20 cellular contexts compared by ENCODE assay signal in genomic region chr16:67885976-67886375, GRCh38. TPM values are rescaled to one million over a fixed set of nuclear protein-coding genes. Genes with fewer than 3 reads are reported as not detected.
A peak's percentile ranks its signal among the peaks of the same experiment; 100 is the strongest.
DNase-seq lines count a peak whose midpoint lies in the region; ATAC-seq, FAIRE-seq and TF ChIP-seq lines count a peak whose summit lies in the region.
"Had no signal": no experiment of that assay in that cellular context is flagged by ENCODE, and none has a peak within 500 bp of the region (broad histone marks: within the 10 kb centered on the region; RNA-seq: fewer than 3 reads in every experiment).

No MANE protein-coding gene starts in this region.

- H3K27me3 ChIP-seq in Caco-2 (replicated peaks; ENCODE audit: control insufficient read depth, insufficient read depth, low read length) (no peaks in the 10 kb centered on the region), H7 (ENCODE audit: control insufficient read depth, insufficient read depth, low read length) (no peaks in the 10 kb centered on the region), K562 (ENCODE audit: control insufficient read depth in 2 of 2, insufficient read depth in 2 of 2, low read length in 2 of 2) (no peaks in the 10 kb centered on the region), neuronal stem cell (ENCODE audit: control insufficient read depth in 3 of 3, insufficient read depth in 3 of 3, low read depth in 1 of 3, low read length in 3 of 3) (no peaks in the 10 kb centered on the region), testis (no peaks in the 10 kb centered on the region)

- H3K9me1 ChIP-seq in K562 (ENCODE audit: control insufficient read depth, insufficient read depth, low read length): no peaks in the 10 kb centered on the region

- TF ChIP-seq POLR2A in K562 (conservative IDR thresholded peaks at IDR 0.05): no peak
- no peak for TF ChIP-seq POLR2A in testis (IDR thresholded peaks at IDR 0.05)

- no peaks in the 10 kb centered on the region for H3K27me3 Mint-ChIP-seq in Caco-2 (ENCODE audit: insufficient read depth, unreplicated experiment)
- H3K27me3 Mint-ChIP-seq: B cell; CD4-positive, alpha-beta memory T cell had no signal

- no peaks in the 10 kb centered on the region for H3K9me3 ChIP-seq in Caco-2
- no peaks in the 10 kb centered on the region for H3K9me3 ChIP-seq in K562 (replicated peaks; ENCODE audit: control insufficient read depth, insufficient read depth, low read depth, low read length)
- H3K9me3 ChIP-seq in neuronal stem cell (replicated peaks in 1 of 2; ENCODE audit: control insufficient read depth in 2 of 2, insufficient read depth in 1 of 2, low read depth in 1 of 2, low read length in 2 of 2): peaks cover 0 to 1% of the 10 kb centered on the region in 2 donors
- H3K9me3 ChIP-seq in testis: no peaks in the 10 kb centered on the region

- no peak for FAIRE-seq in K562 (lab: Jason Lieb, UNC)
- FAIRE-seq: A204.1, D721Med, G401.6, GM12892, GM19239, H54 had no signal

- H2BK15ac ChIP-seq in neuronal stem cell (ENCODE audit: low read length): no peak overlapping the region

- H3K4me3 Mint-ChIP-seq in Caco-2 (ENCODE audit: unreplicated experiment): no peak overlapping the region
- H3K4me3 Mint-ChIP-seq: B cell; CD4-positive, alpha-beta memory T cell had no signal

- TF ChIP-seq EP300 in K562 (IDR thresholded peaks at IDR 0.05; ENCODE audit: low read length): no peak

- H2BK12ac ChIP-seq in neuronal stem cell (ENCODE audit: low read length): no peak overlapping the region

- H3K36me3 Mint-ChIP-seq in Caco-2 (ENCODE audit: insufficient read depth, unreplicated experiment): peaks cover 56% of the 10 kb centered on the region

- CTCF ChIA-PET in Caco-2 (lab: Charles Lee): interaction anchor here (0.6 to 5.0 kb wide), 5 partner anchors 13 to 213 kb away, joined by 3 to 47 read pairs (median 4); partner anchors contain the start of genes EDC4 and PSMB10
- CTCF ChIA-PET in K562 (lab: Yijun Ruan, JAX; ENCODE audit: low intra/inter-chr PET ratio): no interaction called here

- H4K20me1 ChIP-seq in K562 (replicated peaks; ENCODE audit: control insufficient read depth, insufficient read depth, low read length): peaks cover 19% of the 10 kb centered on the region

- BruUV-seq in Caco-2 (replicated peaks; lab: Mats Ljungman, UMichigan) (no TSS peak), K562 (replicated peaks; lab: Mats Ljungman, UMichigan) (no TSS peak)

- H2AFZ ChIP-seq in K562 (ENCODE audit: low read depth, low read length) (no peak overlapping the region), neuronal stem cell (ENCODE audit: low read length) (no peak overlapping the region)

- intact Hi-C loops in Caco-2 (cut with micrococcal nuclease; ENCODE audit: unreplicated experiment): no loop called here
- intact Hi-C loops in K562 (cut with micrococcal nuclease): loop anchor here (10.0 kb wide), 1 partner anchor 159 kb away; no protein-coding TSS in a partner anchor
- intact Hi-C loops in testis (cut with DNase I; ENCODE audit: low total_unique reads): no loop called here

- no peak for TF ChIP-seq CTCF in Caco-2 (IDR thresholded peaks at IDR 0.05; ENCODE audit: insufficient read depth in 1 of 2, low read depth in 1 of 2, low read length in 1 of 2, severe bottlenecking in 1 of 2, unreplicated experiment in 1 of 2)
- no peak for TF ChIP-seq CTCF in K562 (IDR thresholded peaks at IDR 0.05 in 2 of 3, conservative IDR thresholded peaks at IDR 0.05 in 1 of 3; ENCODE audit: insufficient read depth in 2 of 3, low read depth in 1 of 3, low read length in 3 of 3)
- TF ChIP-seq CTCF in testis (IDR thresholded peaks at IDR 0.05): no peak

- in situ Hi-C loops in K562 (cut with MboI): no loop called here

- no peak for DNase-seq in Caco-2
- peak; percentile 53 for DNase-seq in H7
- no peak for DNase-seq in K562 (ENCODE audit: extremely low read depth in 1 of 4, low spot score in 3 of 4)
- no peak for DNase-seq in neuronal stem cell (ENCODE audit: low spot score)
- DNase-seq in testis: no peak
- no peak for DNase-seq in activated CD8-positive, alpha-beta memory T cell treated with anti-CD3 and anti-CD28 coated beads, Interleukin-2, amount 50 U/mL, for 48 hours
- no peak for DNase-seq in NCI-H1694 (lab: John Stamatoyannopoulos, UW)
- DNase-seq: C1 segment of cervical spinal cord; CD4-positive, alpha-beta memory T cell; DMS153; EL had no signal

- no peak for TF ChIP-seq RAD21 in K562 (CRISPR knock-in tag; conservative IDR thresholded peaks at IDR 0.05 in 1 of 2, IDR thresholded peaks at IDR 0.05 in 1 of 2)

- H3K23ac ChIP-seq in neuronal stem cell (ENCODE audit: low read depth, low read length, poor library complexity): no peak overlapping the region

- H3K79me2 ChIP-seq in K562 (ENCODE audit: control insufficient read depth, insufficient read depth, low read length): no peaks in the 10 kb centered on the region

- H3K4me2 ChIP-seq in K562 (ENCODE audit: insufficient read depth, low read length) (no peak overlapping the region), neuronal stem cell (ENCODE audit: insufficient read depth, low read length, poor library complexity, severe bottlenecking) (no peak overlapping the region)

- no peak overlapping the region for H2BK120ac ChIP-seq in neuronal stem cell (ENCODE audit: low read depth, low read length)

- H2AK5ac ChIP-seq in neuronal stem cell (ENCODE audit: low read depth, low read length): peak overlapping the region; percentile 14

- H3K27ac ChIP-seq in K562 (ENCODE audit: extremely low read depth, low read depth, low read length) (no peak overlapping the region), neuronal stem cell (replicated peaks; ENCODE audit: low read length) (no peak overlapping the region), testis (no peak overlapping the region)

- WGBS in K562 (ENCODE audit: insufficient coverage, low coverage, missing lambda C conversion rate): 93% methylated on average over 18 of the region's 19 CpGs
- WGBS in neuronal stem cell (ENCODE audit: extremely low coverage in 2 of 2, insufficient read length in 2 of 2, insufficient replicate concordance in 1 of 2), 2 donors: no CpG with 5 or more reads among the region's 19 CpGs
- WGBS in testis, 2 donors: 96 to 97% methylated on average over 18 to 19 of the region's 19 CpGs

- peak overlapping the region; percentile 29 for H2BK5ac ChIP-seq in neuronal stem cell (ENCODE audit: low read length)

- peak overlapping the region; percentile 7 for H3K27ac Mint-ChIP-seq in Caco-2 (ENCODE audit: unreplicated experiment)
- H3K27ac Mint-ChIP-seq: B cell had no signal

- H3K79me1 ChIP-seq in neuronal stem cell (ENCODE audit: low read depth, low read length): peaks cover 2% of the 10 kb centered on the region

- no peak overlapping the region for H3K4ac ChIP-seq in neuronal stem cell (ENCODE audit: low read length)

- H3K18ac ChIP-seq in neuronal stem cell (ENCODE audit: low read length): no peak overlapping the region

- H4K8ac ChIP-seq in neuronal stem cell (ENCODE audit: low read depth, low read length): no peak overlapping the region

- H3K9me3 Mint-ChIP-seq in Caco-2 (ENCODE audit: unreplicated experiment): no peaks in the 10 kb centered on the region

- H3K4me1 Mint-ChIP-seq in Caco-2 (ENCODE audit: low read depth, unreplicated experiment): peaks cover 31% of the 10 kb centered on the region
- H3K4me1 Mint-ChIP-seq: B cell had no signal

- POLR2A ChIA-PET in Caco-2 (lab: Charles Lee): no interaction called here
- POLR2A ChIA-PET in K562 (lab: Yijun Ruan, JAX): interaction anchor here (0.6 to 4.1 kb wide), 4 partner anchors 10 to 51 kb away, joined by 3 to 15 read pairs (median 6); partner anchors contain the start of genes EDC4 and PSMB10

- H3K4me1 ChIP-seq in Caco-2 (peaks cover 49% of the 10 kb centered on the region), K562 (replicated peaks in 1 of 2; ENCODE audit: control insufficient read depth in 2 of 2, insufficient read depth in 2 of 2, low read length in 2 of 2) (peaks cover 9 to 43% of the 10 kb centered on the region in 2 experiments; a peak in 4 of 5 replicates), neuronal stem cell (ENCODE audit: control insufficient read depth in 2 of 2, insufficient read depth in 1 of 2, low read depth in 1 of 2, low read length in 2 of 2) (peaks cover 0 to 3% of the 10 kb centered on the region in 2 donors), testis (peaks cover 13% of the 10 kb centered on the region)

- H3K36me3 ChIP-seq in Caco-2 (ENCODE audit: control insufficient read depth, insufficient read depth, low read length): peaks cover 6% of the 10 kb centered on the region
- peaks cover 23% of the 10 kb centered on the region for H3K36me3 ChIP-seq in H7 (replicated peaks; ENCODE audit: control insufficient read depth, insufficient read depth, low read length)
- H3K36me3 ChIP-seq in K562 (ENCODE audit: control insufficient read depth, insufficient read depth, low read length): peaks cover 42% of the 10 kb centered on the region; the same call in 2 of the 3 replicates
- peaks cover 28 to 41% of the 10 kb centered on the region in 2 donors for H3K36me3 ChIP-seq in neuronal stem cell (replicated peaks in 1 of 2; ENCODE audit: control insufficient read depth in 2 of 2, insufficient read depth in 2 of 2, low read length in 2 of 2)
- H3K36me3 ChIP-seq in testis (ENCODE audit: low read depth, missing control alignments): no peaks in the 10 kb centered on the region

- no peak overlapping the region for H3K4me3 ChIP-seq in Caco-2 (ENCODE audit: low read depth, low read length)
- no peak overlapping the region for H3K4me3 ChIP-seq in H7 (ENCODE audit: insufficient read depth, low read depth, low read length)
- H3K4me3 ChIP-seq in K562: no peak overlapping the region
- no peak overlapping the region for H3K4me3 ChIP-seq in neuronal stem cell (ENCODE audit: low read length in 2 of 2)
- no peak overlapping the region for H3K4me3 ChIP-seq in testis

- no peak overlapping the region for H3K14ac ChIP-seq in neuronal stem cell (ENCODE audit: low read length)

- ATAC-seq in K562 (no peak), HG03159 (IDR thresholded peaks at IDR 0.05; ENCODE audit: unreplicated experiment) (no peak)

- H3K9ac ChIP-seq in K562 (ENCODE audit: insufficient read depth in 1 of 2, low read depth in 2 of 2, low read length in 2 of 2) (peak overlapping the region in 1 of 2 experiments; percentile 50; a peak in 2 of 4 replicates), neuronal stem cell (ENCODE audit: low read depth, low read length, poor library complexity) (peak overlapping the region; percentile 4)

- no peak overlapping the region for H4K91ac ChIP-seq in neuronal stem cell (ENCODE audit: low read depth, low read length, poor library complexity)

RNA-seq across cellular contexts. Expression of gene NRN1L, which starts 1.3 kb away (rescaled TPM):
- total RNA-seq in Caco-2 (2022): 0.93 TPM in 1 of 2 replicates, not detected in the other
- total RNA-seq in H7 (2014; rRNA removed; shearing (Covaris generic)): 5.3 and 7.6 TPM in 2 replicates
- 0.60 TPM in 1 of 2 replicates, not detected in the other for total RNA-seq in K562 (2011; cell fraction: chromatin; rRNA removed; ENCODE audit: low replicate concordance)
- total RNA-seq in K562 (2011; cell fraction: nucleolus; rRNA removed): 0.83 and 1.6 TPM in 2 replicates
- 1.3 and 1.8 TPM in 2 replicates for total RNA-seq in K562 (2011; cell fraction: nucleoplasm; rRNA removed)
- total RNA-seq in K562 (2014; rRNA removed): 0.45 and 0.59 TPM in 2 replicates
- not detected in 2 replicates for total RNA-seq in K562 (2014; rRNA removed; fragmentation: Illumina TruSeq; extraction: Trizol)
- total RNA-seq in K562 (2015; rRNA removed; fragmentation: Illumina TruSeq; extraction: Trizol): not detected in 2 replicates
- total RNA-seq in K562 (2021): 0.47 and 0.86 TPM in 2 replicates
- polyA plus RNA-seq in K562 (2011; rRNA removed): 0.22 TPM in 1 of 2 replicates, not detected in the other
- 0.75 and 1.9 TPM in 2 replicates for polyA plus RNA-seq in K562 (2011; cell fraction: cytosol; rRNA removed)
- polyA plus RNA-seq in K562 (2011; cell fraction: nucleus; rRNA removed): 3.1 and 4.8 TPM in 2 replicates
- 0.20 and 2.4 TPM in 2 replicates for polyA plus RNA-seq in K562 (2012)
- 0.47 TPM in 1 of 2 replicates, not detected in the other for polyA plus RNA-seq in K562 (2014; fragmentation: Illumina TruSeq; extraction: Trizol)
- polyA plus RNA-seq in K562 (2014; fragmentation: Nextera tagmentation; extraction: Ambion mirVana): not detected
- 0.43 and 0.64 TPM in 2 replicates for polyA plus RNA-seq in K562 (2014; rRNA removed)
- not detected in 2 replicates for polyA minus RNA-seq in K562 (2011; rRNA and poly(A)+ RNA removed)
- not detected in 2 replicates for polyA minus RNA-seq in K562 (2011; cell fraction: cytosol; rRNA and poly(A)+ RNA removed)
- polyA minus RNA-seq in K562 (2011; cell fraction: nucleus; rRNA and poly(A)+ RNA removed): not detected in 2 replicates
- polyA plus RNA-seq in neuronal stem cell (2013, experiment 1 of 2): 0.70 TPM
- polyA plus RNA-seq in neuronal stem cell (2013, experiment 2 of 2): 0.42 TPM
- 1 to 10 TPM; 4.2 to 8.1 TPM for total RNA-seq in testis
- 2.9 TPM for polyA plus RNA-seq in testis (ENCODE audit: insufficient read depth, low read depth, low replicate concordance)
- total RNA-seq: HT1080 had no signal

RNA-seq across cellular contexts. Expression of gene PSKH1, which starts 7.1 kb away (rescaled TPM):
- total RNA-seq in Caco-2 (2022) (35.1 and 41.3 TPM in 2 replicates), K562 (2014; rRNA removed) (6.7 and 6.9 TPM in 2 replicates), K562 (2014; rRNA removed; fragmentation: Illumina TruSeq; extraction: Trizol) (3.7 and 4.6 TPM in 2 replicates), K562 (2015; rRNA removed; fragmentation: Illumina TruSeq; extraction: Trizol) (7.7 and 9.4 TPM in 2 replicates), K562 (2021) (17.1 and 20.9 TPM in 2 replicates), testis (10 to 100 TPM; 47.7 to 50.5 TPM)
- total RNA-seq in H7 (2014; rRNA removed; shearing (Covaris generic)): 18.8 and 20.1 TPM in 2 replicates
- total RNA-seq in K562 (2011; cell fraction: chromatin; rRNA removed; ENCODE audit: low replicate concordance): 20.7 and 55.9 TPM in 2 replicates
- total RNA-seq in K562 (2011; cell fraction: nucleolus; rRNA removed): 27.2 and 30.7 TPM in 2 replicates
- total RNA-seq in K562 (2011; cell fraction: nucleoplasm; rRNA removed): 23.5 and 24.8 TPM in 2 replicates
- polyA plus RNA-seq in K562 (2011; rRNA removed) (15.7 and 18.9 TPM in 2 replicates), K562 (2014; fragmentation: Illumina TruSeq; extraction: Trizol) (11.8 and 15.4 TPM in 2 replicates), K562 (2014; fragmentation: Nextera tagmentation; extraction: Ambion mirVana) (1 to 10 TPM in 1 of 2 experiments, under 1 TPM in 1; 0.96 to 1.0 TPM), K562 (2014; rRNA removed) (10.7 and 12.1 TPM in 2 replicates), testis (ENCODE audit: insufficient read depth, low read depth, low replicate concordance) (66.8 TPM)
- 24.6 and 37.2 TPM in 2 replicates for polyA plus RNA-seq in K562 (2011; cell fraction: cytosol; rRNA removed)
- polyA plus RNA-seq in K562 (2011; cell fraction: nucleus; rRNA removed): 21.2 and 32.6 TPM in 2 replicates
- polyA plus RNA-seq in K562 (2012): 15.2 and 29.4 TPM in 2 replicates
- polyA minus RNA-seq in K562 (2011; rRNA and poly(A)+ RNA removed): 13.8 and 19.3 TPM in 2 replicates
- 15.1 and 16.6 TPM in 2 replicates for polyA minus RNA-seq in K562 (2011; cell fraction: cytosol; rRNA and poly(A)+ RNA removed)
- 11.6 and 11.7 TPM in 2 replicates for polyA minus RNA-seq in K562 (2011; cell fraction: nucleus; rRNA and poly(A)+ RNA removed)
- 34.6 TPM for polyA plus RNA-seq in neuronal stem cell (2013, experiment 1 of 2)
- 30.4 TPM for polyA plus RNA-seq in neuronal stem cell (2013, experiment 2 of 2)

RNA-seq across cellular contexts. Expression of gene EDC4, which starts 13.1 kb away (rescaled TPM):
- total RNA-seq in Caco-2 (2022) (124 and 139 TPM in 2 replicates), K562 (2014; rRNA removed) (84.6 and 102 TPM in 2 replicates), K562 (2014; rRNA removed; fragmentation: Illumina TruSeq; extraction: Trizol) (59.5 and 74.0 TPM in 2 replicates), K562 (2015; rRNA removed; fragmentation: Illumina TruSeq; extraction: Trizol) (68.9 and 71.2 TPM in 2 replicates), K562 (2021) (111 and 131 TPM in 2 replicates), testis (100 to 1,000 TPM; 106 to 107 TPM)
- total RNA-seq in H7 (2014; rRNA removed; shearing (Covaris generic)): 88.0 and 96.6 TPM in 2 replicates
- 174 and 524 TPM in 2 replicates for total RNA-seq in K562 (2011; cell fraction: chromatin; rRNA removed; ENCODE audit: low replicate concordance)
- 286 and 293 TPM in 2 replicates for total RNA-seq in K562 (2011; cell fraction: nucleolus; rRNA removed)
- total RNA-seq in K562 (2011; cell fraction: nucleoplasm; rRNA removed): 178 and 194 TPM in 2 replicates
- polyA plus RNA-seq in K562 (2011; rRNA removed) (63.0 and 84.1 TPM in 2 replicates), K562 (2014; fragmentation: Illumina TruSeq; extraction: Trizol) (106 and 113 TPM in 2 replicates), K562 (2014; fragmentation: Nextera tagmentation; extraction: Ambion mirVana) (1 to 10 TPM; 1.1 to 2.7 TPM), K562 (2014; rRNA removed) (72.2 and 91.1 TPM in 2 replicates), testis (ENCODE audit: insufficient read depth, low read depth, low replicate concordance) (96.7 TPM)
- 87.9 and 129 TPM in 2 replicates for polyA plus RNA-seq in K562 (2011; cell fraction: cytosol; rRNA removed)
- 408 and 453 TPM in 2 replicates for polyA plus RNA-seq in K562 (2011; cell fraction: nucleus; rRNA removed)
- polyA plus RNA-seq in K562 (2012): 75.2 and 111 TPM in 2 replicates
- 56.9 and 154 TPM in 2 replicates for polyA minus RNA-seq in K562 (2011; rRNA and poly(A)+ RNA removed)
- 115 and 124 TPM in 2 replicates for polyA minus RNA-seq in K562 (2011; cell fraction: cytosol; rRNA and poly(A)+ RNA removed)
- polyA minus RNA-seq in K562 (2011; cell fraction: nucleus; rRNA and poly(A)+ RNA removed): 72.2 and 91.3 TPM in 2 replicates
- polyA plus RNA-seq in neuronal stem cell (2013, experiment 1 of 2): 30.9 TPM
- 27.6 TPM for polyA plus RNA-seq in neuronal stem cell (2013, experiment 2 of 2)

RNA-seq across cellular contexts. Expression of gene CENPT, which starts 38.5 kb away (rescaled TPM):
- 70.9 and 80.1 TPM in 2 replicates for total RNA-seq in Caco-2 (2022)
- 34.9 and 43.7 TPM in 2 replicates for total RNA-seq in H7 (2014; rRNA removed; shearing (Covaris generic))
- 148 and 303 TPM in 2 replicates for total RNA-seq in K562 (2011; cell fraction: chromatin; rRNA removed; ENCODE audit: low replicate concordance)
- 234 and 236 TPM in 2 replicates for total RNA-seq in K562 (2011; cell fraction: nucleolus; rRNA removed)
- 115 and 154 TPM in 2 replicates for total RNA-seq in K562 (2011; cell fraction: nucleoplasm; rRNA removed)
- total RNA-seq in K562 (2014; rRNA removed): 67.1 and 73.7 TPM in 2 replicates
- total RNA-seq in K562 (2014; rRNA removed; fragmentation: Illumina TruSeq; extraction: Trizol): 15.1 and 20.1 TPM in 2 replicates
- 37.7 and 39.7 TPM in 2 replicates for total RNA-seq in K562 (2015; rRNA removed; fragmentation: Illumina TruSeq; extraction: Trizol)
- 62.9 and 65.7 TPM in 2 replicates for total RNA-seq in K562 (2021)
- 44.1 and 57.0 TPM in 2 replicates for polyA plus RNA-seq in K562 (2011; rRNA removed)
- polyA plus RNA-seq in K562 (2011; cell fraction: cytosol; rRNA removed): 50.3 and 77.4 TPM in 2 replicates
- polyA plus RNA-seq in K562 (2011; cell fraction: nucleus; rRNA removed): 431 and 574 TPM in 2 replicates
- 56.5 and 66.4 TPM in 2 replicates for polyA plus RNA-seq in K562 (2012)
- polyA plus RNA-seq in K562 (2014; fragmentation: Illumina TruSeq; extraction: Trizol): 55.2 and 57.7 TPM in 2 replicates
- 1 to 10 TPM; 3.6 to 8.3 TPM for polyA plus RNA-seq in K562 (2014; fragmentation: Nextera tagmentation; extraction: Ambion mirVana)
- polyA plus RNA-seq in K562 (2014; rRNA removed): 89.1 and 94.2 TPM in 2 replicates
- 22.1 and 23.9 TPM in 2 replicates for polyA minus RNA-seq in K562 (2011; rRNA and poly(A)+ RNA removed)
- polyA minus RNA-seq in K562 (2011; cell fraction: cytosol; rRNA and poly(A)+ RNA removed): 24.4 and 24.6 TPM in 2 replicates
- polyA minus RNA-seq in K562 (2011; cell fraction: nucleus; rRNA and poly(A)+ RNA removed): 66.0 and 75.9 TPM in 2 replicates
- 34.0 TPM for polyA plus RNA-seq in neuronal stem cell (2013, experiment 1 of 2)
- 31.3 TPM for polyA plus RNA-seq in neuronal stem cell (2013, experiment 2 of 2)
- total RNA-seq in testis: 100 to 1,000 TPM; 115 to 154 TPM
- polyA plus RNA-seq in testis (ENCODE audit: insufficient read depth, low read depth, low replicate concordance): 108 TPM

RNA-seq across cellular contexts. Expression of gene NUTF2, which starts 39.2 kb away (rescaled TPM):
- total RNA-seq in Caco-2 (2022) (239 and 245 TPM in 2 replicates), K562 (2014; rRNA removed) (118 and 124 TPM in 2 replicates), K562 (2014; rRNA removed; fragmentation: Illumina TruSeq; extraction: Trizol) (106 and 111 TPM in 2 replicates), K562 (2015; rRNA removed; fragmentation: Illumina TruSeq; extraction: Trizol) (129 and 147 TPM in 2 replicates), K562 (2021) (141 and 146 TPM in 2 replicates), testis (100 to 1,000 TPM; 239 to 297 TPM)
- 295 and 340 TPM in 2 replicates for total RNA-seq in H7 (2014; rRNA removed; shearing (Covaris generic))
- 64.0 and 124 TPM in 2 replicates for total RNA-seq in K562 (2011; cell fraction: chromatin; rRNA removed; ENCODE audit: low replicate concordance)
- total RNA-seq in K562 (2011; cell fraction: nucleolus; rRNA removed): 96.3 and 98.1 TPM in 2 replicates
- total RNA-seq in K562 (2011; cell fraction: nucleoplasm; rRNA removed): 87.5 and 97.2 TPM in 2 replicates
- polyA plus RNA-seq in K562 (2011; rRNA removed) (125 and 181 TPM in 2 replicates), K562 (2014; fragmentation: Illumina TruSeq; extraction: Trizol) (199 and 236 TPM in 2 replicates), K562 (2014; fragmentation: Nextera tagmentation; extraction: Ambion mirVana) (100 to 1,000 TPM; 244 to 246 TPM), K562 (2014; rRNA removed) (183 and 248 TPM in 2 replicates), testis (ENCODE audit: insufficient read depth, low read depth, low replicate concordance) (121 TPM)
- polyA plus RNA-seq in K562 (2011; cell fraction: cytosol; rRNA removed): 221 and 371 TPM in 2 replicates
- 195 and 197 TPM in 2 replicates for polyA plus RNA-seq in K562 (2011; cell fraction: nucleus; rRNA removed)
- polyA plus RNA-seq in K562 (2012): 129 and 256 TPM in 2 replicates
- polyA minus RNA-seq in K562 (2011; rRNA and poly(A)+ RNA removed): 180 and 188 TPM in 2 replicates
- 133 and 184 TPM in 2 replicates for polyA minus RNA-seq in K562 (2011; cell fraction: cytosol; rRNA and poly(A)+ RNA removed)
- 39.2 and 62.3 TPM in 2 replicates for polyA minus RNA-seq in K562 (2011; cell fraction: nucleus; rRNA and poly(A)+ RNA removed)
- polyA plus RNA-seq in neuronal stem cell (2013, experiment 1 of 2): 276 TPM
- 280 TPM for polyA plus RNA-seq in neuronal stem cell (2013, experiment 2 of 2)
